10 cellular contexts compared by ENCODE assay signal in genomic region chr2:222813177-222813843, GRCh38. TPM values are rescaled to one million over a fixed set of nuclear protein-coding genes. Genes with fewer than 3 reads are reported as not detected.
DNase-seq lines count a peak whose midpoint lies in the region; TF ChIP-seq lines count a peak whose summit lies in the region.
"Had no signal": no experiment of that assay in that cellular context is flagged by ENCODE, and none has a peak within 500 bp of the region (broad histone marks: within the 10 kb centered on the region; RNA-seq: fewer than 3 reads in every experiment).

No MANE protein-coding gene starts in this region.

- H3K27me3 Mint-ChIP-seq in osteocyte (ENCODE audit: unreplicated experiment): no peaks in the 10 kb centered on the region
- peaks cover 5% of the 10 kb centered on the region for H3K27me3 Mint-ChIP-seq in endodermal cell (ENCODE audit: insufficient read depth)

- peaks cover 6% of the 10 kb centered on the region for H3K4me1 Mint-ChIP-seq in osteocyte (ENCODE audit: unreplicated experiment)
- no peaks in the 10 kb centered on the region for H3K4me1 Mint-ChIP-seq in endodermal cell

- no peak overlapping the region for H3K27ac ChIP-seq in endodermal cell (ENCODE audit: low read depth, low read length)
- H3K27ac ChIP-seq: esophagus muscularis mucosa had no signal

- TF ChIP-seq CTCF in osteocyte (IDR thresholded peaks at IDR 0.05): no peak
- TF ChIP-seq CTCF in endodermal cell (conservative IDR thresholded peaks at IDR 0.05): no peak

- H3K36me3 Mint-ChIP-seq in osteocyte (ENCODE audit: unreplicated experiment) (no peaks in the 10 kb centered on the region), endodermal cell (ENCODE audit: low read depth) (peaks cover 1% of the 10 kb centered on the region)

- no peak overlapping the region for H3K9ac ChIP-seq in endodermal cell (ENCODE audit: extremely low read depth, low read length, poor library complexity, severe bottlenecking)

- H3K9me3 Mint-ChIP-seq in osteocyte (ENCODE audit: unreplicated experiment) (no peaks in the 10 kb centered on the region), endodermal cell (peaks cover 13% of the 10 kb centered on the region)

- no peaks in the 10 kb centered on the region for H3K36me3 ChIP-seq in MG63
- no peaks in the 10 kb centered on the region for H3K36me3 ChIP-seq in endodermal cell (ENCODE audit: control insufficient read depth, insufficient read depth, low read length)
- H3K36me3 ChIP-seq: esophagus muscularis mucosa had no signal

- no peaks in the 10 kb centered on the region for H3K27me3 ChIP-seq in MG63
- H3K27me3 ChIP-seq in endodermal cell (ENCODE audit: control insufficient read depth, insufficient read depth, low read length, poor library complexity, severe bottlenecking): no peaks in the 10 kb centered on the region
- H3K27me3 ChIP-seq: esophagus muscularis mucosa had no signal

- WGBS in endodermal cell (ENCODE audit: insufficient coverage in 1 of 2, insufficient read length in 1 of 2), 2 experiments: 88 to 89% methylated on average over 4 to 6 of the region's 6 CpGs

- peak; percentile 16 to 27 for DNase-seq in activated CD4-positive, alpha-beta T cell treated with anti-CD3 and anti-CD28 coated beads, Interleukin-2, amount 50 U/mL, for 48 hours
- DNase-seq in activated CD4-positive, alpha-beta T cell treated with anti-CD3 and anti-CD28 coated beads for 4 hours: no peak
- peak; percentile 40 for DNase-seq in HCEC 1CT
- peak; percentile 62 for DNase-seq in MG63
- DNase-seq in osteocyte (ENCODE audit: extremely low spot score, unreplicated experiment): peak; percentile 38
- no peak for DNase-seq in EL
- DNase-seq in hepatic stellate cell (ENCODE audit: low spot score): no peak
- DNase-seq in endodermal cell: no peak
- DNase-seq: activated CD4-positive, CD25-positive, alpha-beta regulatory T cell had no signal

- no peaks in the 10 kb centered on the region for H3K9me3 ChIP-seq in MG63
- H3K9me3 ChIP-seq in endodermal cell (ENCODE audit: control insufficient read depth, low read length): peaks cover 5% of the 10 kb centered on the region
- H3K9me3 ChIP-seq: esophagus muscularis mucosa had no signal

- no peak overlapping the region for H3K4me3 Mint-ChIP-seq in osteocyte (ENCODE audit: unreplicated experiment)
- H3K4me3 Mint-ChIP-seq in endodermal cell: no peak overlapping the region

- no peaks in the 10 kb centered on the region for H3K4me1 ChIP-seq in endodermal cell (ENCODE audit: control insufficient read depth, insufficient read depth, low read length)
- H3K4me1 ChIP-seq: esophagus muscularis mucosa had no signal

- H3K27ac Mint-ChIP-seq in osteocyte (ENCODE audit: unreplicated experiment) (no peak overlapping the region), endodermal cell (no peak overlapping the region)

- no peak overlapping the region for H3K4me3 ChIP-seq in MG63
- H3K4me3 ChIP-seq in endodermal cell (ENCODE audit: low read length): no peak overlapping the region
- H3K4me3 ChIP-seq: esophagus muscularis mucosa had no signal

RNA-seq across cellular contexts. Expression of gene ACSL3, which starts 47.5 kb away (rescaled TPM):
- total RNA-seq in MG63 (2014; rRNA removed; shearing (Covaris generic); ENCODE audit: low replicate concordance): 96.2 and 203 TPM in 2 replicates
- total RNA-seq in osteocyte (129 and 131 TPM in 2 replicates), endodermal cell (10 to 100 TPM; 65.2 to 65.7 TPM)
- 73.4 TPM for polyA plus RNA-seq in endodermal cell (2013, experiment 1 of 2)
- 77.9 TPM for polyA plus RNA-seq in endodermal cell (2013, experiment 2 of 2)

Comparison
In these comparisons a context has a peak if more than half of its experiments do, and no peak if none do; other contexts are left out.
1. DNase-seq: peak in activated CD4-positive, alpha-beta T cell treated with anti-CD3 and anti-CD28 coated beads, Interleukin-2, amount 50 U/mL, for 48 hours (2 of 2), HCEC 1CT (single experiment), MG63 (single experiment) and osteocyte (single experiment); none in activated CD4-positive, alpha-beta T cell treated with anti-CD3 and anti-CD28 coated beads for 4 hours (0 of 2), EL (single experiment), hepatic stellate cell (single experiment) and endodermal cell (single experiment).